Comparison of ENCODE assay signal across 1 cellular context in the genomic region with DNA sequence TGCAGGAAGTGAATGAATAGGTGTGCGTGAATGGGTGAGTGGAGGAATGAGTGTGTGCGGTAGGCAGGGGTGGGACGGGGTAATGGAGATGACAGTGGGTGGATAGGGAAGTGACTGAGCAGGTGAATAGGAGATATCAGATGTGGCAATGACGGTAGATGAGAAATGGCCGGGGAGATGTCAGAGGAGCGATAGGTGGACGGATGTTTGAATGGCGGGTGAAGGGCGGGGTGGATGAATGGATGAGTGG.
TF ChIP-seq lines count a peak whose summit lies in the region.

No MANE protein-coding gene starts in this region.

TF ChIP-seq in HEK293, 187 proteins besides CTCF, POLR2A, EP300 and RAD21 (continued from another document):
- TF ChIP-seq ZNF529 (tag by site-specific recombination; IDR thresholded peaks at IDR 0.05; ENCODE audit: insufficient replicate concordance) (no peak), SCRT1 (tag by site-specific recombination; IDR thresholded peaks at IDR 0.05; ENCODE audit: borderline replicate concordance) (0 out of 2 replicates have a peak, but pooled peaks have one; percentile 4), ZNF239 (tag by site-specific recombination; IDR thresholded peaks at IDR 0.05) (0 out of 2 replicates have a peak, but pooled peaks have one; percentile 15)
